In genomic region chr7:2621061-2621828, GRCh38 we compare ENCODE assay signal across 2 cellular contexts.
A peak's percentile ranks its signal among the peaks of the same experiment; 100 is the strongest.
TF ChIP-seq lines count a peak whose summit lies in the region.

No MANE protein-coding gene starts in this region.

TF ChIP-seq in HEK293, 187 proteins besides CTCF, POLR2A, EP300 and RAD21:
- TF ChIP-seq ZIC2 (tag by site-specific recombination; IDR thresholded peaks at IDR 0.05) (0 out of 2 replicates have a peak, but pooled peaks have one; percentile 45), ZNF624 (tag by site-specific recombination; IDR thresholded peaks at IDR 0.05) (no peak)

TF ChIP-seq in K562, 482 proteins besides CTCF, POLR2A, EP300 and RAD21:
- TF ChIP-seq RAD51 (IDR thresholded peaks at IDR 0.05; ENCODE audit: borderline replicate concordance, low read depth) (no peak), TEAD2 (tag; IDR thresholded peaks at IDR 0.05) (no peak), ARID1B (IDR thresholded peaks at IDR 0.05) (0 out of 2 replicates have a peak, but pooled peaks have one; percentile 12), ETV6 (IDR thresholded peaks at IDR 0.05; ENCODE audit: borderline replicate concordance in 1 of 2, low read depth in 2 of 2, low read length in 1 of 2) (no peak), ETV6 (CRISPR knock-in tag; IDR thresholded peaks at IDR 0.05; ENCODE audit: borderline replicate concordance) (no peak), MECOM (CRISPR knock-in tag; IDR thresholded peaks at IDR 0.05) (no peak), MTA1 (IDR thresholded peaks at IDR 0.05; ENCODE audit: borderline replicate concordance) (no peak), RBFOX2 (IDR thresholded peaks at IDR 0.05; ENCODE audit: low read depth, low read length) (no peak), ZNF77 (CRISPR knock-in tag; IDR thresholded peaks at IDR 0.05) (no peak), E2F6 (IDR thresholded peaks at IDR 0.05; ENCODE audit: borderline replicate concordance in 1 of 2, extremely low read depth in 1 of 2, insufficient read depth in 1 of 2, insufficient read length in 1 of 2, low read depth in 1 of 2, low read length in 1 of 2, poor library complexity in 1 of 2, severe bottlenecking in 1 of 2) (peak in 1 of 2 experiments; percentile 27), GABPA (tag; conservative IDR thresholded peaks at IDR 0.05; ENCODE audit: low read depth) (no peak), MAX (CRISPR knock-in tag; IDR thresholded peaks at IDR 0.05) (peak; percentile 51; the same call in 1 of the 2 replicates), ZNF444 (CRISPR knock-in tag; IDR thresholded peaks at IDR 0.05) (no peak), CREBBP (IDR thresholded peaks at IDR 0.05; ENCODE audit: low read depth, low read length) (no peak), DPF2 (IDR thresholded peaks at IDR 0.05) (no peak), CBFA2T2 (conservative IDR thresholded peaks at IDR 0.05) (0 out of 2 replicates have a peak, but pooled peaks have one; percentile 5), ZNF316 (IDR thresholded peaks at IDR 0.05) (peak; percentile 52; the same call in 1 of the 2 replicates), ZNF699 (CRISPR knock-in tag; IDR thresholded peaks at IDR 0.05; ENCODE audit: insufficient replicate concordance) (no peak), ZNF217 (CRISPR knock-in tag; IDR thresholded peaks at IDR 0.05) (no peak), CREB3L1 (IDR thresholded peaks at IDR 0.05; ENCODE audit: borderline replicate concordance, low read depth) (0 out of 2 replicates have a peak, but pooled peaks have one; percentile 24), TFAP4 (CRISPR knock-in tag; IDR thresholded peaks at IDR 0.05; ENCODE audit: borderline replicate concordance) (peak; percentile 88), MAFG (tag; conservative IDR thresholded peaks at IDR 0.05) (no peak), TGIF2 (CRISPR knock-in tag; IDR thresholded peaks at IDR 0.05) (no peak), NR3C1 (CRISPR knock-in tag; IDR thresholded peaks at IDR 0.05) (no peak), SP2 (IDR thresholded peaks at IDR 0.05; ENCODE audit: extremely low read depth, low read depth, low read length, poor library complexity, severe bottlenecking) (no peak), THRA (IDR thresholded peaks at IDR 0.05) (no peak), NR4A1 (CRISPR knock-in tag; IDR thresholded peaks at IDR 0.05) (no peak), NR4A1 (tag; IDR thresholded peaks at IDR 0.05) (no peak), NFIC (IDR thresholded peaks at IDR 0.05) (peak; percentile 13; the same call in 1 of the 2 replicates), MCM3 (IDR thresholded peaks at IDR 0.05) (no peak), ZNF561 (CRISPR knock-in tag; conservative IDR thresholded peaks at IDR 0.05) (no peak), RFX1 (IDR thresholded peaks at IDR 0.05) (no peak), MED1 (CRISPR knock-in tag; IDR thresholded peaks at IDR 0.05; ENCODE audit: borderline replicate concordance) (no peak), ZBTB33 (CRISPR knock-in tag; IDR thresholded peaks at IDR 0.05) (peak; percentile 70; the same call in 1 of the 2 replicates), ZNF766 (CRISPR knock-in tag; conservative IDR thresholded peaks at IDR 0.05) (no peak), RBM15 (IDR thresholded peaks at IDR 0.05; ENCODE audit: insufficient read depth, low read length) (no peak), JUNB (CRISPR knock-in tag; conservative IDR thresholded peaks at IDR 0.05) (no peak), HMG20B (CRISPR knock-in tag; IDR thresholded peaks at IDR 0.05) (no peak), ZNF740 (CRISPR knock-in tag; IDR thresholded peaks at IDR 0.05) (no peak), ZNF740 (tag; IDR thresholded peaks at IDR 0.05) (no peak), MGA (IDR thresholded peaks at IDR 0.05) (peak; percentile 17; the same call in 1 of the 2 replicates), MCM5 (IDR thresholded peaks at IDR 0.05; ENCODE audit: low read depth) (no peak), CBFA2T3 (IDR thresholded peaks at IDR 0.05) (0 out of 2 replicates have a peak, but pooled peaks have one; percentile 14), RBM14 (IDR thresholded peaks at IDR 0.05; ENCODE audit: borderline replicate concordance, insufficient read depth, low read depth, low read length) (no peak)
